9 cellular contexts compared by ENCODE assay signal in the genomic region with DNA sequence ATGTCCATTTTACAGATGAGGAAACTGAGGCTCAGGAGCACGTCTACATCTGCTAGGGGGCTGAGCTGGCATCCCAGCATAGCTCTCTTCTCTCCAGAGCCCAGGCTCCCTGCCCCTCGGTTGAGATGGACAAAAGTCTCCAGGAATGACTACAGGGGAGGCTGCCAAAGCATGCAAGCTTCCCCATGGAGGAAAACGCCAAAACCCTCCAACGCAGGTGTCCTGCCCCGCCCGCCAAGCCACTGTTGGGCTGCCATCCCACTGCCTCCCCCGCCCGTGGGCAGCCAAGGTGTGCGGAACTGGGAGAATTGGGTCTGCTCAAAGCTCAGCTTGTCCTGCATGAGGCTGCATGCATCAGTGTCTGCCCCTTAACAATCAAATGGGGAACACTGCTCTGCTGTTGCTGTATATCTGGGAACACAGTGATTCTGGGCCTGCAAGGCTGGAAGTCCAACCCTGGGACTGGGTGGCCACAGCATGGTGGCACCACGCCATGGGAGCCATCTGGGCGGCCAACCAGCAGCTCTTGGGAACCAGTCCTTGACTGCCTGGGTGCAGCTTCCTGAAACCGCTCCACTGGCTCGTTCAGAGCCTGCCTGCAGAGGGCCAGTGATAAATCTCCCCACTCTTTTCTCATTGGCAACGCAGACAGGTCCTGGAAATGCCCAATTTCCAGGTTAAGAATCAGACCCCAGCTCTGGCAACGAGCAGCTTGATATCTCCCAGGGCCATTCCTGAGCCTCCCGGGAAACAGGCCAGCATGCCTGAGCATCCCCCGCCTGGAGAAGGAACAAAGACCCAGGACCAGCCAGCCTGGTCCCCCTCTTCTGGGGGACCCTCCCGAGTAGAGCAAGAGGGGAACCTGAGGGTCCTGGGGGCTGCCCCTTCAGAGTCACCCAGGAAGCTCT. TPM values are rescaled to one million over a fixed set of nuclear protein-coding genes. Genes with fewer than 3 reads are reported as not detected.
A peak's percentile ranks its signal among the peaks of the same experiment; 100 is the strongest.
DNase-seq lines count a peak whose midpoint lies in the region; ATAC-seq and TF ChIP-seq lines count a peak whose summit lies in the region.
"Had no signal": no experiment of that assay in that cellular context is flagged by ENCODE, and none has a peak within 500 bp of the region (broad histone marks: within the 10 kb centered on the region; RNA-seq: fewer than 3 reads in every experiment).

No MANE protein-coding gene starts in this region.

- no peaks in the 10 kb centered on the region for H3K36me3 Mint-ChIP-seq in neural crest cell (ENCODE audit: low read depth)
- H3K36me3 Mint-ChIP-seq in WTC11, result no peaks in the 10 kb centered on the region

- TF ChIP-seq CTCF in neural crest cell (conservative IDR thresholded peaks at IDR 0.05), result no peak
- TF ChIP-seq CTCF in WTC11 (IDR thresholded peaks at IDR 0.05), result no peak

- H3K27ac Mint-ChIP-seq in neural crest cell (ENCODE audit: unreplicated experiment) (no peak overlapping the region), WTC11 (no peak overlapping the region)

- H3K4me3 Mint-ChIP-seq in neural crest cell (peak overlapping the region; percentile 64), WTC11 (no peak overlapping the region)

- WGBS in esophagus, 2 donors, result 47 to 58% methylated on average over 18 of the region's 18 CpGs

- no peaks in the 10 kb centered on the region for H3K27me3 ChIP-seq in esophagus (ENCODE audit: control insufficient read depth in 1 of 2, insufficient read depth in 2 of 2, low read length in 2 of 2)

- POLR2A ChIA-PET in WTC11 (lab: Charles Lee), result no interaction called here

- H3K36me3 ChIP-seq in esophagus (ENCODE audit: control insufficient read depth in 2 of 2, insufficient read depth in 2 of 2, low read length in 1 of 2), result peaks cover 0 to 5% of the 10 kb centered on the region in 2 donors

- CTCF ChIA-PET in WTC11 (lab: Charles Lee), result interaction anchor here (0.9 to 6.0 kb wide), 7 partner anchors 11 to 121 kb away, joined by 3 to 70 read pairs (median 4); no protein-coding TSS in a partner anchor

- no peaks in the 10 kb centered on the region for H3K9me3 ChIP-seq in esophagus (ENCODE audit: control insufficient read depth in 2 of 2, insufficient read depth in 1 of 2, low read depth in 1 of 2, low read length in 1 of 2)

- peak overlapping the region; percentile 51 to 78 for H3K27ac ChIP-seq in esophagus (ENCODE audit: low read depth in 2 of 2, low read length in 1 of 2)
- H3K27ac ChIP-seq: epithelial cell of prostate had no signal

- H3K4me1 Mint-ChIP-seq in neural crest cell (peaks cover 48% of the 10 kb centered on the region), WTC11 (peaks cover 12% of the 10 kb centered on the region)

- H3K9me3 Mint-ChIP-seq in neural crest cell, result no peaks in the 10 kb centered on the region
- H3K9me3 Mint-ChIP-seq in WTC11, result no peaks in the 10 kb centered on the region

- in situ Hi-C loops in ACHN (cut with HindIII; ENCODE audit: low pct_ligation_motif_present, low pct_unique_long_range_greater_than_20kb, low sequenced_read_pairs), result no loop called here

- peaks cover 36 to 74% of the 10 kb centered on the region in 2 donors for H3K4me1 ChIP-seq in esophagus (ENCODE audit: control insufficient read depth in 2 of 2, insufficient read depth in 2 of 2, low read length in 1 of 2)

- DNase-seq in ACHN, result peak; percentile 16
- peak; percentile 62 for DNase-seq in M059J (ENCODE audit: low read depth)
- DNase-seq in neural crest cell (ENCODE audit: low read depth, low spot score), result no peak
- DNase-seq in epidermal melanocyte (ENCODE audit: insufficient read length, low spot score), result no peak
- DNase-seq in WTC11 (ENCODE audit: low spot score), result no peak
- no peak for DNase-seq in kidney tubule cell (ENCODE audit: low spot score)

- no peaks in the 10 kb centered on the region for H3K27me3 Mint-ChIP-seq in neural crest cell (ENCODE audit: low read depth)
- peaks cover 43% of the 10 kb centered on the region for H3K27me3 Mint-ChIP-seq in WTC11 (ENCODE audit: low read depth)

- ATAC-seq in GM21528 (IDR thresholded peaks at IDR 0.05; ENCODE audit: low FRiP score, unreplicated experiment), result no peak
- no peak for ATAC-seq in WTC11

- H3K4me3 ChIP-seq in esophagus (ENCODE audit: low read depth in 1 of 2, low read length in 2 of 2), result no peak overlapping the region

TF ChIP-seq in WTC11, 78 proteins besides CTCF, POLR2A, EP300 and RAD21 (continues in another document):
- TF ChIP-seq, protein P1, sequence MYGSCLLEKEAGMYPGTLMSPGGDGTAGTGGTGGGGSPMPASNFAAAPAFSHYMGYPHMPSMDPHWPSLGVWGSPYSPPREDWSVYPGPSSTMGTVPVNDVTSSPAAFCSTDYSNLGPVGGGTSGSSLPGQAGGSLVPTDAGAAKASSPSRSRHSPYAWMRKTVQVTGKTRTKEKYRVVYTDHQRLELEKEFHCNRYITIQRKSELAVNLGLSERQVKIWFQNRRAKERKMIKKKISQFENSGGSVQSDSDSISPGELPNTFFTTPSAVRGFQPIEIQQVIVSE (CRISPR knock-in tag; IDR thresholded peaks at IDR 0.05; ENCODE audit: borderline replicate concordance), result no peak
- TF ChIP-seq RELA (CRISPR knock-in tag; IDR thresholded peaks at IDR 0.05; ENCODE audit: borderline replicate concordance) (no peak), ETV6 (CRISPR knock-in tag; IDR thresholded peaks at IDR 0.05) (no peak), ZNF317 (CRISPR knock-in tag; IDR thresholded peaks at IDR 0.05; ENCODE audit: borderline replicate concordance, low read depth) (no peak)
- TF ChIP-seq, protein P2, sequence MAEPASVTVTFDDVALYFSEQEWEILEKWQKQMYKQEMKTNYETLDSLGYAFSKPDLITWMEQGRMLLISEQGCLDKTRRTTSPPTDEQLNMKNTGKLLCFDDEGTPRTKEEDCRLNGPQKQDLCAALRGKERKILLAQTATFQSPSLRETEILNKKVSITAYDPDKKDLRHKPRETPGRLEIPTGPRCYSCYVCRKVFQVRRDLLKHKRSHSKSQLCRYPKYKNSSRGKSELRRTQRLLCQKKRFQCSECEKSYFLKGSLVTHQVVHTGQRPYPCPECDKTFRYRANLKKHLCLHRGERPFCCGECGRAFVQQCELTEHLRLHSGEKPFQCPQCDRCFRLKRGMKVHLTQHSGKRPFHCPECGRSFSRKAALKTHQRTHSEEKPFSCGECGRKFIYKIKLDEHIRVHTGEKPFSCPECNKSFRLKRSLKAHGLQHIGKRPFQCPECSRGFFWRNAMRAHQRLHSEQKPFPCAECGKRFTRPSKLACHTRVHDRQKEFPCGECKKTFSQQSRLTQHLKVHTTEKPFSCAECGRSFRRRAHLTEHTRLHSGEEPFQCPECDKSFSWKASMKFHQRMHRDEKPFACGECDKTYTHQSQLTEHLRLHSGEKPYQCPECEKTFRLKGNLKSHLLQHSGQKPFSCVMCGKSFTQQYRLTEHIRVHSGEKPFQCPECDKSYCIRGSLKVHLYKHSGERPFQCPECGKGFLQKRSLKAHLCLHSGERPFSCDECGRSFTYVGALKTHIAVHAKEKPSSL (CRISPR knock-in tag; conservative IDR thresholded peaks at IDR 0.05), result no peak
- TF ChIP-seq, protein P3, sequence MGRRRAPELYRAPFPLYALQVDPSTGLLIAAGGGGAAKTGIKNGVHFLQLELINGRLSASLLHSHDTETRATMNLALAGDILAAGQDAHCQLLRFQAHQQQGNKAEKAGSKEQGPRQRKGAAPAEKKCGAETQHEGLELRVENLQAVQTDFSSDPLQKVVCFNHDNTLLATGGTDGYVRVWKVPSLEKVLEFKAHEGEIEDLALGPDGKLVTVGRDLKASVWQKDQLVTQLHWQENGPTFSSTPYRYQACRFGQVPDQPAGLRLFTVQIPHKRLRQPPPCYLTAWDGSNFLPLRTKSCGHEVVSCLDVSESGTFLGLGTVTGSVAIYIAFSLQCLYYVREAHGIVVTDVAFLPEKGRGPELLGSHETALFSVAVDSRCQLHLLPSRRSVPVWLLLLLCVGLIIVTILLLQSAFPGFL (CRISPR knock-in tag; IDR thresholded peaks at IDR 0.05; ENCODE audit: borderline replicate concordance), result no peak
- TF ChIP-seq, protein P4, sequence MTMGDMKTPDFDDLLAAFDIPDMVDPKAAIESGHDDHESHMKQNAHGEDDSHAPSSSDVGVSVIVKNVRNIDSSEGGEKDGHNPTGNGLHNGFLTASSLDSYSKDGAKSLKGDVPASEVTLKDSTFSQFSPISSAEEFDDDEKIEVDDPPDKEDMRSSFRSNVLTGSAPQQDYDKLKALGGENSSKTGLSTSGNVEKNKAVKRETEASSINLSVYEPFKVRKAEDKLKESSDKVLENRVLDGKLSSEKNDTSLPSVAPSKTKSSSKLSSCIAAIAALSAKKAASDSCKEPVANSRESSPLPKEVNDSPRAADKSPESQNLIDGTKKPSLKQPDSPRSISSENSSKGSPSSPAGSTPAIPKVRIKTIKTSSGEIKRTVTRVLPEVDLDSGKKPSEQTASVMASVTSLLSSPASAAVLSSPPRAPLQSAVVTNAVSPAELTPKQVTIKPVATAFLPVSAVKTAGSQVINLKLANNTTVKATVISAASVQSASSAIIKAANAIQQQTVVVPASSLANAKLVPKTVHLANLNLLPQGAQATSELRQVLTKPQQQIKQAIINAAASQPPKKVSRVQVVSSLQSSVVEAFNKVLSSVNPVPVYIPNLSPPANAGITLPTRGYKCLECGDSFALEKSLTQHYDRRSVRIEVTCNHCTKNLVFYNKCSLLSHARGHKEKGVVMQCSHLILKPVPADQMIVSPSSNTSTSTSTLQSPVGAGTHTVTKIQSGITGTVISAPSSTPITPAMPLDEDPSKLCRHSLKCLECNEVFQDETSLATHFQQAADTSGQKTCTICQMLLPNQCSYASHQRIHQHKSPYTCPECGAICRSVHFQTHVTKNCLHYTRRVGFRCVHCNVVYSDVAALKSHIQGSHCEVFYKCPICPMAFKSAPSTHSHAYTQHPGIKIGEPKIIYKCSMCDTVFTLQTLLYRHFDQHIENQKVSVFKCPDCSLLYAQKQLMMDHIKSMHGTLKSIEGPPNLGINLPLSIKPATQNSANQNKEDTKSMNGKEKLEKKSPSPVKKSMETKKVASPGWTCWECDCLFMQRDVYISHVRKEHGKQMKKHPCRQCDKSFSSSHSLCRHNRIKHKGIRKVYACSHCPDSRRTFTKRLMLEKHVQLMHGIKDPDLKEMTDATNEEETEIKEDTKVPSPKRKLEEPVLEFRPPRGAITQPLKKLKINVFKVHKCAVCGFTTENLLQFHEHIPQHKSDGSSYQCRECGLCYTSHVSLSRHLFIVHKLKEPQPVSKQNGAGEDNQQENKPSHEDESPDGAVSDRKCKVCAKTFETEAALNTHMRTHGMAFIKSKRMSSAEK (CRISPR knock-in tag; IDR thresholded peaks at IDR 0.05; ENCODE audit: borderline replicate concordance), result no peak

RNA-seq across cellular contexts. Expression of a gene that starts 3.5 kb away (rescaled TPM):
- 6.1 and 11.8 TPM in 2 replicates for total RNA-seq in M059J (2014; rRNA removed; shearing (Covaris generic))
- 10 to 100 TPM; 47.8 to 67.9 TPM for polyA plus RNA-seq in esophagus
- total RNA-seq in neural crest cell, result 72.4 and 73.8 TPM in 2 replicates
- 19.5 to 23.2 TPM (median 22.9 TPM) in 3 replicates for total RNA-seq in WTC11 (2021)

RNA-seq across cellular contexts. Expression of a gene that starts 46.2 kb away (rescaled TPM):
- total RNA-seq in M059J (2014; rRNA removed; shearing (Covaris generic)), result 0.05 and 0.44 TPM in 2 replicates
- 1 to 10 TPM; 2.1 to 3.7 TPM for polyA plus RNA-seq in esophagus
- total RNA-seq in neural crest cell, result 12.9 and 13.8 TPM in 2 replicates
- total RNA-seq in WTC11 (2021), result 14.5 to 16.7 TPM (median 16.5 TPM) in 3 replicates

RNA-seq across cellular contexts. Expression of a gene that starts 55.7 kb away (rescaled TPM):
- 0.17 and 0.39 TPM in 2 replicates for total RNA-seq in M059J (2014; rRNA removed; shearing (Covaris generic))
- 1 to 10 TPM; 2.1 to 3.3 TPM for polyA plus RNA-seq in esophagus
- total RNA-seq in neural crest cell, result 3.5 and 3.6 TPM in 2 replicates
- total RNA-seq in WTC11 (2021), result 6.6 to 10.4 TPM (median 8.1 TPM) in 3 replicates

Comparison
In these comparisons a context has a peak if more than half of its experiments do, and no peak if none do; other contexts are left out.
1. DNase-seq: peak in ACHN (single experiment) and M059J (single experiment); none in neural crest cell (single experiment), epidermal melanocyte (single experiment), WTC11 (single experiment) and kidney tubule cell (single experiment).